ENCODE assay signal across 15 cellular contexts in genomic region chr7:39299695-39300094, GRCh38.
"Had no signal": no experiment of that assay in that cellular context is flagged by ENCODE, and none has a peak within 500 bp of the region (broad histone marks: within the 10 kb centered on the region; RNA-seq: fewer than 3 reads in every experiment).

No MANE protein-coding gene starts in this region.

- H3K4me3 Mint-ChIP-seq: activated CD4-positive, alpha-beta memory T cell treated with anti-CD3 and anti-CD28 coated beads for 36 hours; activated naive CD8-positive, alpha-beta T cell; mesothelial cell of epicardium; nephron; WTC11 had no signal

- H3K27me3 Mint-ChIP-seq: activated CD4-positive, alpha-beta memory T cell treated with anti-CD3 and anti-CD28 coated beads for 36 hours; progenitor cell of endocrine pancreas had no signal

- H3K27ac Mint-ChIP-seq: activated CD4-positive, alpha-beta memory T cell treated with anti-CD3 and anti-CD28 coated beads for 36 hours; activated naive CD8-positive, alpha-beta T cell; mesothelial cell of epicardium; progenitor cell of endocrine pancreas; WTC11 had no signal

- H3K36me3 Mint-ChIP-seq: activated CD4-positive, alpha-beta memory T cell treated with anti-CD3 and anti-CD28 coated beads for 36 hours; activated naive CD8-positive, alpha-beta T cell; mesothelial cell of epicardium; WTC11 had no signal

- H3K9me3 Mint-ChIP-seq: activated CD4-positive, alpha-beta memory T cell treated with anti-CD3 and anti-CD28 coated beads for 36 hours had no signal

- H3K4me1 Mint-ChIP-seq: WTC11 had no signal

- ATAC-seq: body of pancreas, left colon, WTC11 had no signal

- DNase-seq: activated CD4-positive, alpha-beta memory T cell treated with anti-CD3 and anti-CD28 coated beads for 36 hours; activated CD4-positive, alpha-beta T cell treated with anti-CD3 and anti-CD28 coated beads for 4 hours; activated T-cell treated with anti-CD3 and anti-CD28 coated beads for 4 hours; body of pancreas; central memory CD4-positive, alpha-beta T cell; erythroblast; left colon; stimulated activated CD4-positive, alpha-beta T cell treated with anti-CD3 and anti-CD28 coated beads, Interleukin-4, amount 100 ng/mL, for 1 hour; stomach; SW 1271 had no signal
